Comparison of ENCODE assay signal across 8 cellular contexts in genomic region chr2:128026422-128027277, GRCh38. TPM values are rescaled to one million over a fixed set of nuclear protein-coding genes. Genes with fewer than 3 reads are reported as not detected.
DNase-seq lines count a peak whose midpoint lies in the region; ATAC-seq and TF ChIP-seq lines count a peak whose summit lies in the region.

No MANE protein-coding gene starts in this region.

- H3K9me3 Mint-ChIP-seq in chondrocyte (ENCODE audit: low read depth) = peaks cover 2% of the 10 kb centered on the region

- peaks cover 8 to 20% (median 16%) of the 10 kb centered on the region in 9 donors for H3K4me1 ChIP-seq in heart right ventricle
- H3K4me1 ChIP-seq in mucosa of descending colon (ENCODE audit: low read depth) = peaks cover 6% of the 10 kb centered on the region

- H3K9me3 ChIP-seq in heart right ventricle (no peaks in the 10 kb centered on the region), mucosa of descending colon (no peaks in the 10 kb centered on the region)

- no peaks in the 10 kb centered on the region for H3K27me3 ChIP-seq in heart right ventricle

- H3K27ac Mint-ChIP-seq in chondrocyte (ENCODE audit: unreplicated experiment) = peak overlapping the region; percentile 90

- intact Hi-C loops in heart right ventricle (cut with DNase I) (loop anchor here in 8 of 10 donors (5.0 to 10.0 kb wide), 3 partner anchors 66 to 142 kb away; partner anchors contain the start of genes UGGT1 (in 5 of the 8) and AMMECR1L (in 4 of the 8)), left cardiac atrium (cut with DNase I) (loop anchor here in 1 of 2 donors (10.0 kb wide), 1 partner anchor 142 kb away; the partner anchor contains the start of gene AMMECR1L), mucosa of descending colon (cut with DNase I, micrococcal nuclease) (no loop called here)

- peaks cover 14% of the 10 kb centered on the region for H3K4me1 Mint-ChIP-seq in chondrocyte (ENCODE audit: low read depth)

- no peak for ATAC-seq in heart right ventricle
- ATAC-seq in left cardiac atrium = no peak
- no peak for ATAC-seq in mucosa of descending colon

- peaks cover 3% of the 10 kb centered on the region for H3K36me3 Mint-ChIP-seq in chondrocyte (ENCODE audit: low read depth)

- H3K27me3 Mint-ChIP-seq in chondrocyte (ENCODE audit: low read depth) = no peaks in the 10 kb centered on the region

- peak overlapping the region; percentile 40 to 98 (median 96) for H3K4me3 ChIP-seq in heart right ventricle
- H3K4me3 ChIP-seq in LNCaP clone FGC (ENCODE audit: low read depth, low read length) = peak overlapping the region; percentile 89
- H3K4me3 ChIP-seq in mucosa of descending colon = peak overlapping the region; percentile 98

- TF ChIP-seq CTCF in heart right ventricle (IDR thresholded peaks at IDR 0.05) = no peak
- TF ChIP-seq CTCF in LNCaP clone FGC (IDR thresholded peaks at IDR 0.05; ENCODE audit: control insufficient read depth, extremely low read depth, insufficient read depth) = no peak
- no peak for TF ChIP-seq CTCF in chondrocyte (IDR thresholded peaks at IDR 0.05)
- no peak for TF ChIP-seq CTCF in mucosa of descending colon (IDR thresholded peaks at IDR 0.05)

- peak overlapping the region in 9 of 10 donors; percentile 46 to 98 (median 81) for H3K27ac ChIP-seq in heart right ventricle

- H3K36me3 ChIP-seq in heart right ventricle (peaks cover 0 to 33% (median 0%) of the 10 kb centered on the region in 9 donors), mucosa of descending colon (ENCODE audit: low read depth) (no peaks in the 10 kb centered on the region)

- peak overlapping the region; percentile 94 for H3K4me3 Mint-ChIP-seq in chondrocyte (ENCODE audit: unreplicated experiment)

- WGBS in heart right ventricle, 2 donors = 1% methylated on average over 47 to 57 of the region's 57 CpGs

- no peak for DNase-seq in heart right ventricle
- no peak for DNase-seq in left cardiac atrium
- DNase-seq in LNCaP clone FGC (ENCODE audit: low read depth) = no peak
- DNase-seq in chondrocyte (ENCODE audit: low spot score) = peak; percentile 91
- DNase-seq in mucosa of descending colon = no peak
- DNase-seq in OCI-M2 (lab: John Stamatoyannopoulos, UW; ENCODE audit: unreplicated experiment) = no peak
- no peak for DNase-seq in NCI-H526 (lab: John Stamatoyannopoulos, UW)
- DNase-seq in COLO668 (lab: John Stamatoyannopoulos, UW; ENCODE audit: unreplicated experiment) = no peak

RNA-seq across cellular contexts. Expression of gene SAP130, which starts 1.2 kb away (rescaled TPM):
- total RNA-seq in heart right ventricle (10 to 100 TPM; 12.4 to 20.4 (median 17.3) TPM), left cardiac atrium (10 to 100 TPM; 12.0 to 13.1 TPM), chondrocyte (17.1 to 23.1 TPM (median 18.9 TPM) in 3 replicates), mucosa of descending colon (10 to 100 TPM; 26.0 to 31.7 (median 29.8) TPM)
- polyA plus RNA-seq in heart right ventricle = 1 to 10 TPM; 4.8 to 9.1 TPM

Comparison
In these comparisons a context has a peak if more than half of its experiments do, and no peak if none do; other contexts are left out.
1. intact Hi-C loops: an anchor here in heart right ventricle (5.0 to 10.0 kb wide); none called in mucosa of descending colon.